ENCODE assay signal across 20 cellular contexts in genomic region chr15:58779554-58779953, GRCh38.
"Had no signal": no experiment of that assay in that cellular context is flagged by ENCODE, and none has a peak within 500 bp of the region (broad histone marks: within the 10 kb centered on the region; RNA-seq: fewer than 3 reads in every experiment).

No MANE protein-coding gene starts in this region.

- ATAC-seq: gastroesophageal sphincter; stimulated activated naive B cell treated with anti-CD40 and anti-IgM and Interleukin-4, amounts not matched to agents 10 μg/mL and 1 μg/mL and 100 μg/mL, for 72 hours; stimulated activated naive CD8-positive, alpha-beta T cell treated with anti-CD3 and anti-CD28 coated beads, Interleukin-15, amount 100 ng/mL, for 72 hours had no signal

- H3K27ac Mint-ChIP-seq: endodermal cell; nephron; stimulated activated naive B cell treated with anti-CD40 and anti-IgM and Interleukin-4, amounts not matched to agents 10 μg/mL and 1 μg/mL and 100 μg/mL, for 72 hours; stimulated activated naive CD8-positive, alpha-beta T cell treated with anti-CD3 and anti-CD28 coated beads, Interleukin-15, amount 100 ng/mL, for 72 hours had no signal

- H3K9me3 ChIP-seq: colonic mucosa, gastroesophageal sphincter, left ventricle myocardium inferior, sigmoid colon, testis, tibial nerve had no signal

- H3K36me3 ChIP-seq: colonic mucosa, left ventricle myocardium inferior, sigmoid colon, tibial nerve had no signal

- H3K4me1 ChIP-seq: colonic mucosa, testis had no signal

- H3K27ac ChIP-seq: colonic mucosa, gastroesophageal sphincter, sigmoid colon, skin epidermis, tibial nerve had no signal

- DNase-seq: colonic mucosa; dermis blood vessel endothelial cell; endodermal cell; foreskin fibroblast; glutamatergic neuron; immature natural killer cell; left ventricle myocardium inferior; mesenchymal stem cell; naive B cell; sigmoid colon; stimulated activated CD4-positive, alpha-beta T cell treated with anti-CD3 and anti-CD28 coated beads, Interleukin-2, amount 100 ng/mL, for 24 hours; stimulated activated CD4-positive, alpha-beta T cell treated with anti-CD3 and anti-CD28 coated beads, Interleukin-4, amount 100 ng/mL, for 4 hours; stimulated activated naive B cell treated with anti-CD40 and anti-IgM and Interleukin-4, amounts not matched to agents 10 μg/mL and 1 μg/mL and 100 μg/mL, for 72 hours; stimulated activated naive CD8-positive, alpha-beta T cell treated with anti-CD3 and anti-CD28 coated beads, Interleukin-15, amount 100 ng/mL, for 72 hours; testis had no signal

- H3K27me3 ChIP-seq: colonic mucosa, gastroesophageal sphincter, sigmoid colon, testis, tibial nerve had no signal

- H3K4me3 ChIP-seq: colonic mucosa, gastroesophageal sphincter, left ventricle myocardium inferior, lung, sigmoid colon, skin epidermis, testis, tibial nerve had no signal

- H3K27me3 Mint-ChIP-seq: naive B cell; stimulated activated naive B cell treated with anti-CD40 and anti-IgM and Interleukin-4, amounts not matched to agents 10 μg/mL and 1 μg/mL and 100 μg/mL, for 72 hours; stimulated activated naive CD8-positive, alpha-beta T cell treated with anti-CD3 and anti-CD28 coated beads, Interleukin-15, amount 100 ng/mL, for 72 hours had no signal

- H3K9me3 Mint-ChIP-seq: immature natural killer cell; naive B cell; nephron; stimulated activated naive B cell treated with anti-CD40 and anti-IgM and Interleukin-4, amounts not matched to agents 10 μg/mL and 1 μg/mL and 100 μg/mL, for 72 hours; stimulated activated naive CD8-positive, alpha-beta T cell treated with anti-CD3 and anti-CD28 coated beads, Interleukin-15, amount 100 ng/mL, for 72 hours had no signal

- H3K4me3 Mint-ChIP-seq: endodermal cell; immature natural killer cell; naive B cell; nephron; stimulated activated naive B cell treated with anti-CD40 and anti-IgM and Interleukin-4, amounts not matched to agents 10 μg/mL and 1 μg/mL and 100 μg/mL, for 72 hours; stimulated activated naive CD8-positive, alpha-beta T cell treated with anti-CD3 and anti-CD28 coated beads, Interleukin-15, amount 100 ng/mL, for 72 hours had no signal
